9 cellular contexts compared by ENCODE assay signal in the genomic region with DNA sequence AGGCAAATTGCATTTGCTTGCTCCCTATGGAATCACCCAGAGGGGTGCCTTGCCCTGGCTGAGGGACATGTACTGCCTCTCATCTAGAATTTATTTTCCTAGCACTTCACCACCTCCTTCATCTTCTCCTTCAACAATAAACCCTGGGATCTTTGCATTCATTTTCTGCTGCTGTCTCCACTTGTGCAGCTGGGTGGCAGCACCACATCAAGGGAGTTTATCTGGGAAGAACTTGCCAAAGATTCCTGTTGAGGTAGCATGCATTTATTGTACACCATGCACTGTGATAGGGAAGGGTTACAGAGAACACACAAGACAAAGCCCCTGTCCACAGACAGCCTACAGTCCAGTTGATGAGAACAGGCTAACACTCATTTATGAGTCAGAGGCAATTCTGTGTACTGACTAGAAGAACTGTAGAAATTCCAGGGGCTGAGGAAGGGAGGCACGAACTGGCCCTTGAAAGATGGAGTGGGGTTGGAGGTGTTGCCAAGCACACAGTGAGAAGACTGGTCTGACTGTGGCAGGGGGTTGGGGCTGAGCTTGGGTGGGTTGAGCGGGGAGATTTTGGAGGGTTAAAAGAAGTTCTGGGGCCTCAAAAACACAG. TPM values are rescaled to one million over a fixed set of nuclear protein-coding genes. Genes with fewer than 3 reads are reported as not detected.
A peak's percentile ranks its signal among the peaks of the same experiment; 100 is the strongest.
DNase-seq lines count a peak whose midpoint lies in the region; ATAC-seq and TF ChIP-seq lines count a peak whose summit lies in the region.
"Had no signal": no experiment of that assay in that cellular context is flagged by ENCODE, and none has a peak within 500 bp of the region (broad histone marks: within the 10 kb centered on the region; RNA-seq: fewer than 3 reads in every experiment).

No MANE protein-coding gene starts in this region.

- no peak overlapping the region for H2BK12ac ChIP-seq in H9 (ENCODE audit: insufficient read length, low read depth, low read length)

- peaks cover 4 to 43% (median 42%) of the 10 kb centered on the region in 3 experiments; a peak in 6 of 7 replicates for H3K36me3 Mint-ChIP-seq in H9 (ENCODE audit: insufficient read depth in 1 of 3, low read depth in 3 of 3)

- H3K56ac ChIP-seq in H9 (ENCODE audit: insufficient read length, low read depth, low read length): no peak overlapping the region

- no peaks in the 10 kb centered on the region for H3K23me2 ChIP-seq in H9 (ENCODE audit: insufficient read length, low read depth, low read length, poor library complexity, severe bottlenecking)

- H2BK5ac ChIP-seq in H9 (ENCODE audit: insufficient read length, low read length): no peak overlapping the region

- no peak overlapping the region for H4K8ac ChIP-seq in H9 (replicated peaks; ENCODE audit: insufficient read length, low read depth, low read length)

- no peaks in the 10 kb centered on the region for H3K4me1 ChIP-seq in H9 (ENCODE audit: insufficient read depth, low read length)

- no peak overlapping the region for H2BK20ac ChIP-seq in H9 (ENCODE audit: low read depth, low read length, poor library complexity, severe bottlenecking)

- H3K79me1 ChIP-seq in H9 (ENCODE audit: insufficient read depth, low read depth, low read length, poor library complexity, severe bottlenecking): no peaks in the 10 kb centered on the region

- H3K4me3 Mint-ChIP-seq in H9: no peak overlapping the region

- no peaks in the 10 kb centered on the region for H3K79me2 ChIP-seq in H9 (ENCODE audit: insufficient read depth, low read length)

- H3K4me1 Mint-ChIP-seq in H9: no peaks in the 10 kb centered on the region

- H3K27me3 Mint-ChIP-seq in H9 (ENCODE audit: low read depth): no peaks in the 10 kb centered on the region; the same call in 1 of the 2 replicates

- H3K27ac Mint-ChIP-seq in H9: peak overlapping the region in 1 of 3 experiments; percentile 70; a peak in 2 of 7 replicates

- H3K27ac ChIP-seq in H9 (ENCODE audit: insufficient read length, low read depth, low read length): no peak overlapping the region
- H3K27ac ChIP-seq: HL-60 had no signal

- no peak overlapping the region for H2AFZ ChIP-seq in H9 (ENCODE audit: low read length)

- H3K9ac ChIP-seq in H9 (ENCODE audit: extremely low read depth, insufficient read length, low read length): no peak overlapping the region

- H3T11ph ChIP-seq in H9 (ENCODE audit: low read length): no peak overlapping the region

- no peaks in the 10 kb centered on the region for H3K9me3 Mint-ChIP-seq in H9

- no peaks in the 10 kb centered on the region for H3K9me3 ChIP-seq in H9 (ENCODE audit: control insufficient read depth, low read depth, low read length)

- no peak overlapping the region for H4K5ac ChIP-seq in H9 (ENCODE audit: insufficient read length, low read depth, low read length)

- WGBS in H9 (ENCODE audit: extremely low coverage, insufficient read length, low lambda C conversion rate): no CpG with 5 or more reads among the region's 2 CpGs

- no peak overlapping the region for H3K23ac ChIP-seq in H9 (ENCODE audit: insufficient read length, low read depth, low read length)

- no peak overlapping the region for H3K4ac ChIP-seq in H9 (ENCODE audit: low read depth, low read length)

- H4K91ac ChIP-seq in H9 (ENCODE audit: insufficient read length, low read depth, low read length): no peak overlapping the region

- peak; percentile 73 for TF ChIP-seq CTCF in AG09309 (IDR thresholded peaks at IDR 0.05; ENCODE audit: control insufficient read depth, insufficient read depth, low read depth, low read length, missing control alignments)
- peak; percentile 71 for TF ChIP-seq CTCF in H9 (conservative IDR thresholded peaks at IDR 0.05)
- TF ChIP-seq CTCF in fibroblast of villous mesenchyme (IDR thresholded peaks at IDR 0.05; ENCODE audit: insufficient read depth, low read depth, low read length): peak; percentile 78
- TF ChIP-seq CTCF in retinal pigment epithelial cell (conservative IDR thresholded peaks at IDR 0.05; ENCODE audit: low read depth, low read length): peak; percentile 75

- ATAC-seq in HG02763 (IDR thresholded peaks at IDR 0.05; ENCODE audit: unreplicated experiment) (no peak), HG03139 (IDR thresholded peaks at IDR 0.05; ENCODE audit: unreplicated experiment) (no peak)

- H2AK5ac ChIP-seq in H9 (ENCODE audit: insufficient read length, low read length): no peak overlapping the region

- H4K20me1 ChIP-seq in H9 (ENCODE audit: control insufficient read depth, insufficient read depth, insufficient read length): no peaks in the 10 kb centered on the region

- H2BK120ac ChIP-seq in H9 (ENCODE audit: low read depth, low read length, poor library complexity, severe bottlenecking): no peak overlapping the region

- no peak overlapping the region for H3K4me2 ChIP-seq in H9 (ENCODE audit: insufficient read depth, insufficient read length, low read length)

- H2BK15ac ChIP-seq in H9 (ENCODE audit: low read depth, low read length): no peak overlapping the region

- no peak overlapping the region for H3K18ac ChIP-seq in H9 (ENCODE audit: insufficient read length, low read depth, low read length)

- no peak overlapping the region for H3K14ac ChIP-seq in H9 (ENCODE audit: insufficient read depth, low read length)

- DNase-seq in AG09309 (ENCODE audit: low read depth) (no peak), H9 (peak; percentile 37), SK-N-DZ (ENCODE audit: low spot score) (peak; percentile 42), fibroblast of villous mesenchyme (ENCODE audit: low read depth) (peak; percentile 62), retinal pigment epithelial cell (ENCODE audit: low read depth) (peak; percentile 4), DMS79 (lab: John Stamatoyannopoulos, UW) (no peak)

- H3K27me3 ChIP-seq in H9 (ENCODE audit: insufficient read depth, low read length): no peaks in the 10 kb centered on the region

- H3K4me3 ChIP-seq in AG09309 (ENCODE audit: control insufficient read depth, low read depth, low read length): no peak overlapping the region
- no peak overlapping the region for H3K4me3 ChIP-seq in fibroblast of villous mesenchyme (ENCODE audit: low read depth, low read length)
- no peak overlapping the region for H3K4me3 ChIP-seq in retinal pigment epithelial cell (ENCODE audit: low read length)

RNA-seq across cellular contexts. Expression of a gene that starts 17.5 kb away (rescaled TPM):
- not detected in 2 replicates for total RNA-seq in H9 (2021)
- polyA plus RNA-seq in SK-N-DZ (2014; cell fraction: cytosol; rRNA removed): not detected in 2 replicates
- polyA plus RNA-seq in SK-N-DZ (2014; cell fraction: nucleus; rRNA removed): not detected in 2 replicates
- not detected in 2 replicates for total RNA-seq in fibroblast of villous mesenchyme

RNA-seq across cellular contexts. Expression of a gene that starts 30.0 kb away (rescaled TPM):
- total RNA-seq in H9 (2021) (187 and 188 TPM in 2 replicates), fibroblast of villous mesenchyme (278 and 325 TPM in 2 replicates)
- polyA plus RNA-seq in SK-N-DZ (2014; cell fraction: cytosol; rRNA removed): 372 and 382 TPM in 2 replicates
- 407 and 481 TPM in 2 replicates for polyA plus RNA-seq in SK-N-DZ (2014; cell fraction: nucleus; rRNA removed)

RNA-seq across cellular contexts. Expression of a gene that starts 56.5 kb away (rescaled TPM):
- total RNA-seq in H9 (2021) (29.8 and 33.9 TPM in 2 replicates), fibroblast of villous mesenchyme (14.5 and 22.0 TPM in 2 replicates)
- polyA plus RNA-seq in SK-N-DZ (2014; cell fraction: cytosol; rRNA removed): 12.3 and 14.3 TPM in 2 replicates
- 23.9 and 27.9 TPM in 2 replicates for polyA plus RNA-seq in SK-N-DZ (2014; cell fraction: nucleus; rRNA removed)

Comparison
In these comparisons a context has a peak if more than half of its experiments do, and no peak if none do; other contexts are left out.
1. DNase-seq: peak in H9 (single experiment), SK-N-DZ (single experiment), fibroblast of villous mesenchyme (single experiment) and retinal pigment epithelial cell (single experiment); none in AG09309 (single experiment) and DMS79 (single experiment).
2. Peak in every context shown above with its lines, with median percentiles within 50 percentile points of each other: CTCF ChIP-seq.